Comparison of ENCODE assay signal across 1 cellular context in the genomic region with DNA sequence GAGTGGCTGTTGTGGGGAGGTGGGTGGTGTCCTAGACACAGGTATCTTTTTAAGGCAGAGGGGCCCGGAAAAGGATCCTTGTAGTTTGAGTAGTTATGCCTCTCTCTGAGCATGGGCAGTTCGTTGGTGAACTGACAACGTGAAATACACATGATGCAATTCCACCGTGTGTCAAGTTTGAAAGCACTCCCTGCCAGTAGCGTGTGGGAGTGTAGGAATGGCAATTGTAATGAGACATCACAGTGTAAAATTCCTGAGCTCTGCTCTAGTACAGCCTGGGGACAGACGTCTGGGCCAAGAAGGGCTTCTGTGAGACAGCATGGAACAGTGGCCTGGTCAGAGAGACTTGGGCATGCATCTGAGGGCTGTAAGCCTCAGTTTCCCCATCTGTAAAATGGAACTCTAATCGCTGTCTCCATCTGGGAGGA.
TF ChIP-seq lines count a peak whose summit lies in the region.

No MANE protein-coding gene starts in this region.

TF ChIP-seq in K562, 482 proteins besides CTCF, POLR2A, EP300 and RAD21 (continued from another document):
- TF ChIP-seq ZNF584 (CRISPR knock-in tag; IDR thresholded peaks at IDR 0.05; ENCODE audit: low read depth): no peak
- no peak for TF ChIP-seq MBD1 (CRISPR knock-in tag; IDR thresholded peaks at IDR 0.05)
- no peak for TF ChIP-seq STAG1 (CRISPR knock-in tag; IDR thresholded peaks at IDR 0.05; ENCODE audit: borderline replicate concordance)
- TF ChIP-seq EWSR1 (IDR thresholded peaks at IDR 0.05; ENCODE audit: borderline replicate concordance, low read depth, partially characterized antibody): no peak
- TF ChIP-seq RCOR1 (IDR thresholded peaks at IDR 0.05; ENCODE audit: borderline replicate concordance in 1 of 2, low read depth in 2 of 2, low read length in 2 of 2): peak in 1 of 2 experiments; percentile 79; a peak in 2 of 4 replicates
- TF ChIP-seq SMARCA5 (IDR thresholded peaks at IDR 0.05): peak; percentile 50; the same call in 1 of the 2 replicates
